ENCODE assay signal across 14 cellular contexts in the genomic region with DNA sequence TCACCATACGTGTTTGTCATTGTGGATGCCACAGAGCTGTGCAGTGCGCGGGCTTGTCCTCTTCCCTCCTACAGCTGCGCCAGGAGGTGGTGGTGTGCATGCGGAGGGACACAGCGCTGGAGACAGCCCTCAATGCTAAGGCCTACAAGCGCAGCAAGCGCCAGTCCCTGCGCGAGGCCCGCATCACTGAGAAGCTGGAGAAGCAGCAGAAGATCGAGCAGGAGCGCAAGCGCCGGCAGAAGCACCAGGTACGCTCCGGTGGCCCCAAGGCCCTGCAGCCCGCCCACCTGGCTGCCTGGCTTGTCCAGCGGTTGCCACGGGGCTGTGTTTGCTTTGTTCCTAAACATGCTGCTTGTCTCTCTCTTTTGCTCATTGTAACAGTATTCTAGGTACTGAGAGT. TPM values are rescaled to one million over a fixed set of nuclear protein-coding genes. Genes with fewer than 3 reads are reported as not detected.
DNase-seq lines count a peak whose midpoint lies in the region; ATAC-seq, FAIRE-seq and TF ChIP-seq lines count a peak whose summit lies in the region.
"Had no signal": no experiment of that assay in that cellular context is flagged by ENCODE, and none has a peak within 500 bp of the region (broad histone marks: within the 10 kb centered on the region; RNA-seq: fewer than 3 reads in every experiment).

No MANE protein-coding gene starts in this region.

- H3K79me2 ChIP-seq in HepG2 (ENCODE audit: insufficient read depth, low read length) (no peaks in the 10 kb centered on the region), GM23338 (replicated peaks; ENCODE audit: insufficient read depth) (no peaks in the 10 kb centered on the region), K562 (ENCODE audit: control insufficient read depth, insufficient read depth, low read length) (no peaks in the 10 kb centered on the region)

- H3K4me3 ChIP-seq in HepG2 (replicated peaks in 1 of 3; ENCODE audit: insufficient read depth in 1 of 3, low read depth in 2 of 3, low read length in 3 of 3) (no peak overlapping the region), right lobe of liver (no peak overlapping the region), GM23338 (no peak overlapping the region), K562 (no peak overlapping the region)

- no peak for TF ChIP-seq RAD21 in HepG2 (CRISPR knock-in tag; IDR thresholded peaks at IDR 0.05)
- TF ChIP-seq RAD21 in K562 (CRISPR knock-in tag; conservative IDR thresholded peaks at IDR 0.05 in 1 of 2, IDR thresholded peaks at IDR 0.05 in 1 of 2), result no peak

- H3K27me3 Mint-ChIP-seq in GM23338 (ENCODE audit: insufficient read depth, low read depth, poor library complexity), result peaks cover 14% of the 10 kb centered on the region
- H3K27me3 Mint-ChIP-seq: CD4-positive, alpha-beta T cell had no signal

- TF ChIP-seq CTCF in HepG2 (CRISPR knock-in tag; IDR thresholded peaks at IDR 0.05), result no peak
- no peak for TF ChIP-seq CTCF in right lobe of liver (IDR thresholded peaks at IDR 0.05)
- no peak for TF ChIP-seq CTCF in GM23338 (conservative IDR thresholded peaks at IDR 0.05; ENCODE audit: low read depth in 2 of 2)
- no peak for TF ChIP-seq CTCF in K562 (IDR thresholded peaks at IDR 0.05 in 2 of 3, conservative IDR thresholded peaks at IDR 0.05 in 1 of 3; ENCODE audit: insufficient read depth in 2 of 3, low read depth in 1 of 3, low read length in 3 of 3)

- H3K27ac ChIP-seq in HepG2 (ENCODE audit: extremely low read length, insufficient read depth, low read length) (no peak overlapping the region), right lobe of liver (no peak overlapping the region), GM23338 (ENCODE audit: low read depth) (0 out of 2 replicates have a peak overlapping the region, but pooled peaks have one; percentile 45), K562 (ENCODE audit: extremely low read depth, low read depth, low read length) (no peak overlapping the region)
- H3K27ac ChIP-seq: C4-2B had no signal

- DNase-seq in HepG2 (ENCODE audit: low spot score) (no peak), right lobe of liver (no peak), GM23338 (ENCODE audit: low spot score) (no peak), K562 (ENCODE audit: extremely low read depth in 1 of 4, low spot score in 3 of 4) (no peak), UCSD-AML1 (lab: John Stamatoyannopoulos, UW; ENCODE audit: unreplicated experiment) (no peak), hepatic stellate cell (ENCODE audit: low spot score) (no peak)
- DNase-seq in stimulated activated CD4-positive, alpha-beta T cell treated with anti-CD3 and anti-CD28 coated beads, Interleukin-4, amount 100 ng/mL, for 4 hours, result no peak
- DNase-seq: AML-193; CD4-positive, alpha-beta T cell; DMS79 treated with DMSO at 0.1 percent for 48 hours; GF-D8; HCEC 1CT had no signal

- H3K36me3 Mint-ChIP-seq in GM23338 (ENCODE audit: low read depth), result peaks cover 85% of the 10 kb centered on the region

- H3K9me1 ChIP-seq in K562 (ENCODE audit: control insufficient read depth, insufficient read depth, low read length), result no peaks in the 10 kb centered on the region

- TF ChIP-seq EP300 in HepG2 (IDR thresholded peaks at IDR 0.05; ENCODE audit: low read depth in 2 of 2, low read length in 2 of 2) (no peak), HepG2 (CRISPR knock-in tag; IDR thresholded peaks at IDR 0.05; ENCODE audit: borderline replicate concordance) (no peak), K562 (IDR thresholded peaks at IDR 0.05; ENCODE audit: low read length) (no peak)

- intact Hi-C loops in HepG2 (cut with micrococcal nuclease; ENCODE audit: unreplicated experiment) (no loop called here), right lobe of liver (cut with DNase I) (no loop called here), K562 (cut with micrococcal nuclease) (no loop called here)

- H2AFZ ChIP-seq in HepG2 (ENCODE audit: low read length) (no peak overlapping the region), GM23338 (no peak overlapping the region), K562 (ENCODE audit: low read depth, low read length) (no peak overlapping the region)

- no peak for FAIRE-seq in HepG2 (lab: Jason Lieb, UNC)
- FAIRE-seq in K562 (lab: Jason Lieb, UNC), result no peak
- FAIRE-seq: A204.1 had no signal

- H4K20me1 ChIP-seq in HepG2 (ENCODE audit: insufficient read depth, low read length), result no peaks in the 10 kb centered on the region
- peaks cover 11% of the 10 kb centered on the region; the same call in 1 of the 2 replicates for H4K20me1 ChIP-seq in GM23338 (replicated peaks; ENCODE audit: insufficient read depth)
- H4K20me1 ChIP-seq in K562 (replicated peaks; ENCODE audit: control insufficient read depth, insufficient read depth, low read length), result no peaks in the 10 kb centered on the region

- TF ChIP-seq POLR2A in HepG2 (IDR thresholded peaks at IDR 0.05; ENCODE audit: insufficient read depth in 1 of 2, low read depth in 2 of 2, low read length in 2 of 2), result no peak
- TF ChIP-seq POLR2A in right lobe of liver (IDR thresholded peaks at IDR 0.05), result no peak
- no peak for TF ChIP-seq POLR2A in K562 (conservative IDR thresholded peaks at IDR 0.05)

- in situ Hi-C loops in HepG2 (cut with HindIII; ENCODE audit: extremely low pct_ligation_motif_present, low pct_unique_long_range_greater_than_20kb) (no loop called here), K562 (cut with MboI) (no loop called here)

- H3K4me1 ChIP-seq in HepG2 (ENCODE audit: insufficient read depth, low read length), result no peaks in the 10 kb centered on the region
- no peaks in the 10 kb centered on the region for H3K4me1 ChIP-seq in right lobe of liver
- no peaks in the 10 kb centered on the region for H3K4me1 ChIP-seq in GM23338 (ENCODE audit: insufficient read depth)
- H3K4me1 ChIP-seq in K562 (replicated peaks in 1 of 2; ENCODE audit: control insufficient read depth in 2 of 2, insufficient read depth in 2 of 2, low read length in 2 of 2), result peaks cover 0 to 3% of the 10 kb centered on the region in 2 experiments; a peak in 1 of 5 replicates

- no peak overlapping the region for H3K27ac Mint-ChIP-seq in GM23338
- H3K27ac Mint-ChIP-seq: CD4-positive, alpha-beta T cell had no signal

- H3K9me2 ChIP-seq in GM23338 (ENCODE audit: insufficient read depth), result no peaks in the 10 kb centered on the region

- H3K9ac ChIP-seq in HepG2 (ENCODE audit: insufficient read depth, low read depth, low read length), result no peak overlapping the region
- H3K9ac ChIP-seq in K562 (ENCODE audit: insufficient read depth in 1 of 2, low read depth in 2 of 2, low read length in 2 of 2), result peak overlapping the region in 1 of 2 experiments; percentile 20; a peak in 1 of 4 replicates

- POLR2A ChIA-PET in HepG2 (lab: Yijun Ruan, JAX), result no interaction called here
- POLR2A ChIA-PET in K562 (lab: Yijun Ruan, JAX), result interaction anchor here (1.1 kb wide), 1 partner anchor 37 kb away, joined by 3 read pairs; no protein-coding TSS in a partner anchor

- no peaks in the 10 kb centered on the region for H3K9me3 Mint-ChIP-seq in GM23338
- H3K9me3 Mint-ChIP-seq: CD4-positive, alpha-beta T cell had no signal

- BruUV-seq in HepG2 (replicated peaks; lab: Mats Ljungman, UMichigan) (no TSS peak), K562 (replicated peaks; lab: Mats Ljungman, UMichigan) (no TSS peak)

- H3K4me1 Mint-ChIP-seq in GM23338, result no peaks in the 10 kb centered on the region

- CTCF ChIA-PET in HepG2 (lab: Yijun Ruan, JAX; ENCODE audit: low intra/inter-chr PET ratio, low total read pairs) (no interaction called here), K562 (lab: Yijun Ruan, JAX; ENCODE audit: low intra/inter-chr PET ratio) (no interaction called here)

- H3F3A ChIP-seq in GM23338 (replicated peaks; ENCODE audit: low read depth), result 0 out of 2 replicates have a peak, but pooled peaks cover 9% of the 10 kb centered on the region

- WGBS in HepG2 (ENCODE audit: low lambda C conversion rate), result 95% methylated on average over 16 of the region's 20 CpGs
- WGBS in right lobe of liver (ENCODE audit: insufficient coverage, low coverage, low lambda C conversion rate, missing lambda C conversion rate), result no CpG with 5 or more reads among the region's 20 CpGs
- WGBS in K562 (ENCODE audit: insufficient coverage, low coverage, missing lambda C conversion rate), result 90% methylated on average over 12 of the region's 20 CpGs

- H3K36me3 ChIP-seq in HepG2 (replicated peaks in 1 of 2; ENCODE audit: control insufficient read depth in 1 of 2, insufficient read depth in 2 of 2, low read length in 2 of 2) (peaks cover 36 to 63% of the 10 kb centered on the region in 2 experiments), right lobe of liver (peaks cover 0 to 45% (median 10%) of the 10 kb centered on the region in 4 donors), GM23338 (ENCODE audit: insufficient read depth) (peaks cover 48% of the 10 kb centered on the region), K562 (ENCODE audit: control insufficient read depth, insufficient read depth, low read length) (peaks cover 77% of the 10 kb centered on the region; the same call in 2 of the 3 replicates)

- H3K4me2 ChIP-seq in HepG2 (ENCODE audit: low read depth, low read length), result no peak overlapping the region
- no peak overlapping the region for H3K4me2 ChIP-seq in GM23338
- H3K4me2 ChIP-seq in K562 (ENCODE audit: insufficient read depth, low read length), result no peak overlapping the region

- H3K27me3 ChIP-seq in HepG2 (ENCODE audit: control insufficient read depth in 1 of 2, insufficient read depth in 2 of 2, low read length in 2 of 2), result no peaks in the 10 kb centered on the region
- no peaks in the 10 kb centered on the region for H3K27me3 ChIP-seq in right lobe of liver
- H3K27me3 ChIP-seq in GM23338 (ENCODE audit: insufficient read depth), result no peaks in the 10 kb centered on the region
- no peaks in the 10 kb centered on the region for H3K27me3 ChIP-seq in K562 (ENCODE audit: control insufficient read depth in 2 of 2, insufficient read depth in 2 of 2, low read length in 2 of 2)

- H3K9me3 ChIP-seq in HepG2 (ENCODE audit: low read length) (no peaks in the 10 kb centered on the region), right lobe of liver (no peaks in the 10 kb centered on the region), K562 (replicated peaks; ENCODE audit: control insufficient read depth, insufficient read depth, low read depth, low read length) (no peaks in the 10 kb centered on the region)

- H3K4me3 Mint-ChIP-seq in GM23338, result no peak overlapping the region
- H3K4me3 Mint-ChIP-seq: CD4-positive, alpha-beta T cell had no signal

- ATAC-seq in HepG2 (no peak), right lobe of liver (no peak), GM23338 (no peak), K562 (no peak)

RNA-seq across cellular contexts. Expression of a gene that starts 30.2 kb away (rescaled TPM):
- total RNA-seq in HepG2 (2016; rRNA removed; fragmentation: Illumina TruSeq; extraction: Trizol) (45.9 and 61.5 TPM in 2 replicates), right lobe of liver (10 to 100 TPM; 26.3 to 45.8 (median 27.7) TPM), K562 (2014; rRNA removed) (125 and 134 TPM in 2 replicates), K562 (2014; rRNA removed; fragmentation: Illumina TruSeq; extraction: Trizol) (45.7 and 48.4 TPM in 2 replicates), K562 (2015; rRNA removed; fragmentation: Illumina TruSeq; extraction: Trizol) (52.1 and 54.1 TPM in 2 replicates), K562 (2021) (194 and 207 TPM in 2 replicates)
- total RNA-seq in HepG2 (2016; cell fraction: cytosol; rRNA removed; fragmentation: Illumina TruSeq; extraction: Trizol; ENCODE audit: low read depth), result 13.7 and 14.9 TPM in 2 replicates
- 46.7 and 48.0 TPM in 2 replicates for total RNA-seq in HepG2 (2016; cell fraction: insoluble cytoplasmic fraction; rRNA removed; fragmentation: Illumina TruSeq; extraction: Trizol)
- 29.6 and 31.5 TPM in 2 replicates for total RNA-seq in HepG2 (2016; cell fraction: membrane; rRNA removed; fragmentation: Illumina TruSeq; extraction: Trizol)
- total RNA-seq in HepG2 (2016; cell fraction: nucleus; rRNA removed; fragmentation: Illumina TruSeq; extraction: Trizol), result 40.2 and 49.1 TPM in 2 replicates
- polyA plus RNA-seq in HepG2 (2011; rRNA removed) (25.4 and 28.7 TPM in 2 replicates), GM23338 (2016; fragmentation: Nextera tagmentation; extraction: Ambion mirVana) (175 and 177 TPM in 2 replicates), K562 (2011; rRNA removed) (40.7 and 69.1 TPM in 2 replicates), K562 (2014; fragmentation: Illumina TruSeq; extraction: Trizol) (98.6 and 118 TPM in 2 replicates), K562 (2014; fragmentation: Nextera tagmentation; extraction: Ambion mirVana) (10 to 100 TPM; 19.3 to 24.8 TPM), K562 (2014; rRNA removed) (68.9 and 84.5 TPM in 2 replicates)
- polyA plus RNA-seq in HepG2 (2011; cell fraction: cytosol; rRNA removed), result 17.4 and 25.0 TPM in 2 replicates
- 76.1 and 88.8 TPM in 2 replicates for polyA plus RNA-seq in HepG2 (2011; cell fraction: nucleus; rRNA removed)
- polyA plus RNA-seq in HepG2 (2012), result 42.7 and 48.1 TPM in 2 replicates
- polyA plus RNA-seq in HepG2 (2016; cell fraction: cytosol; fragmentation: Illumina TruSeq; extraction: Trizol; ENCODE audit: low read depth), result 7.8 and 9.0 TPM in 2 replicates
- polyA plus RNA-seq in HepG2 (2016; cell fraction: insoluble cytoplasmic fraction; fragmentation: Illumina TruSeq; extraction: Trizol; ENCODE audit: low read depth), result 65.5 and 92.2 TPM in 2 replicates
- 20.1 and 25.6 TPM in 2 replicates for polyA plus RNA-seq in HepG2 (2016; cell fraction: membrane; fragmentation: Illumina TruSeq; extraction: Trizol; ENCODE audit: low read depth)
- 103 and 106 TPM in 2 replicates for polyA plus RNA-seq in HepG2 (2016; cell fraction: nucleus; fragmentation: Illumina TruSeq; extraction: Trizol; ENCODE audit: insufficient read depth, low read depth)
- 91.5 and 97.2 TPM in 2 replicates for polyA minus RNA-seq in HepG2 (2011; rRNA and poly(A)+ RNA removed; ENCODE audit: low replicate concordance)
- 47.5 and 47.9 TPM in 2 replicates for polyA minus RNA-seq in HepG2 (2011; cell fraction: cytosol; rRNA and poly(A)+ RNA removed)
- polyA minus RNA-seq in HepG2 (2011; cell fraction: nucleus; rRNA and poly(A)+ RNA removed), result 41.6 and 43.3 TPM in 2 replicates
- 252 and 336 TPM in 2 replicates for total RNA-seq in GM23338 (2014; rRNA removed; shearing (Covaris generic))
- 239 and 474 TPM in 2 replicates for total RNA-seq in K562 (2011; cell fraction: chromatin; rRNA removed; ENCODE audit: low replicate concordance)
- 201 and 202 TPM in 2 replicates for total RNA-seq in K562 (2011; cell fraction: nucleolus; rRNA removed)
- total RNA-seq in K562 (2011; cell fraction: nucleoplasm; rRNA removed), result 194 and 219 TPM in 2 replicates
- polyA plus RNA-seq in K562 (2011; cell fraction: cytosol; rRNA removed), result 50.9 and 53.3 TPM in 2 replicates
- polyA plus RNA-seq in K562 (2011; cell fraction: nucleus; rRNA removed), result 84.2 and 133 TPM in 2 replicates
- polyA plus RNA-seq in K562 (2012), result 118 and 172 TPM in 2 replicates
- 91.0 and 105 TPM in 2 replicates for polyA minus RNA-seq in K562 (2011; rRNA and poly(A)+ RNA removed)
- 157 and 194 TPM in 2 replicates for polyA minus RNA-seq in K562 (2011; cell fraction: cytosol; rRNA and poly(A)+ RNA removed)
- polyA minus RNA-seq in K562 (2011; cell fraction: nucleus; rRNA and poly(A)+ RNA removed), result 68.0 and 102 TPM in 2 replicates
